Comparison of ENCODE assay signal across 14 cellular contexts in the genomic region with DNA sequence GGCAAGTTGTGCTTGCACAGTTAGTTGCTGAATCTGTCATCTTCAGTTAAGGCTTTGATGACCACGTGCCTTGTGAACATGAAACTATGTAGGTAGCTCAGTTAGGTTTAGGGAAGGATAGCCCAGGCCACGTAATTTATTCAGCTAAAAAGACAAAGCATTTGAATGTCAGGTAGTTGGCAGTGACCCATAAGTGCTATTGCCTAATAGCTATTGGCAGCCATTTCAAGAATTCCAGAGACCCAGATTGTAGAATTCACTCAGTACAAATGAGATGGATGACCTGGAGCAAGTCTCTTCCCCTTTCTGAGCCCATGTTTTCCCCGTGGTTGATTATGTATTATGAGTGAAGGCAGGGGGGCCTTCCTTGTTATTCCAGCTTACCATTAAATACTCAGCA.
DNase-seq lines count a peak whose midpoint lies in the region; ATAC-seq, FAIRE-seq and TF ChIP-seq lines count a peak whose summit lies in the region.
"Had no signal": no experiment of that assay in that cellular context is flagged by ENCODE, and none has a peak within 500 bp of the region (broad histone marks: within the 10 kb centered on the region; RNA-seq: fewer than 3 reads in every experiment).

No MANE protein-coding gene starts in this region.

- BruUV-seq in HepG2 (replicated peaks; lab: Mats Ljungman, UMichigan): no TSS peak

- CTCF ChIA-PET in HepG2 (lab: Yijun Ruan, JAX; ENCODE audit: low intra/inter-chr PET ratio, low total read pairs): no interaction called here

- H3K4me1 ChIP-seq in liver (ENCODE audit: control insufficient read depth in 4 of 4, insufficient read depth in 4 of 4, low read length in 3 of 4): no peaks in the 10 kb centered on the region
- no peaks in the 10 kb centered on the region for H3K4me1 ChIP-seq in HepG2 (ENCODE audit: insufficient read depth, low read length)
- no peaks in the 10 kb centered on the region for H3K4me1 ChIP-seq in body of pancreas
- H3K4me1 ChIP-seq in pancreas: no peaks in the 10 kb centered on the region
- H3K4me1 ChIP-seq: A549 had no signal

- H3K27me3 ChIP-seq in liver (ENCODE audit: control insufficient read depth in 4 of 4, insufficient read depth in 4 of 4, low read length in 3 of 4) (no peaks in the 10 kb centered on the region), HepG2 (ENCODE audit: control insufficient read depth in 1 of 2, insufficient read depth in 2 of 2, low read length in 2 of 2) (no peaks in the 10 kb centered on the region), body of pancreas (no peaks in the 10 kb centered on the region), pancreas (no peaks in the 10 kb centered on the region)

- no peaks in the 10 kb centered on the region for H4K20me1 ChIP-seq in HepG2 (ENCODE audit: insufficient read depth, low read length)

- TF ChIP-seq EP300 in HepG2 (IDR thresholded peaks at IDR 0.05; ENCODE audit: low read depth in 2 of 2, low read length in 2 of 2) (no peak), HepG2 (CRISPR knock-in tag; IDR thresholded peaks at IDR 0.05; ENCODE audit: borderline replicate concordance) (no peak)

- ATAC-seq in HepG2 (no peak), body of pancreas (peak; percentile 63), pancreas (peak; percentile 22 to 55 (median 40))
- ATAC-seq: A549; CD8-positive, alpha-beta T cell had no signal

- WGBS in liver: 46% methylated on average over 3 of the region's 3 CpGs
- 0% methylated on average over 3 of the region's 3 CpGs for WGBS in HepG2 (ENCODE audit: low lambda C conversion rate)
- WGBS in body of pancreas, 2 donors: 27 to 31% methylated on average over 3 of the region's 3 CpGs
- 25 to 35% methylated on average over 3 of the region's 3 CpGs for WGBS in pancreas, 2 donors

- in situ Hi-C loops in HepG2 (cut with HindIII; ENCODE audit: extremely low pct_ligation_motif_present, low pct_unique_long_range_greater_than_20kb): no loop called here

- POLR2A ChIA-PET in HepG2 (lab: Yijun Ruan, JAX): no interaction called here

- no peaks in the 10 kb centered on the region for H3K79me2 ChIP-seq in HepG2 (ENCODE audit: insufficient read depth, low read length)

- no peak for FAIRE-seq in HepG2 (lab: Jason Lieb, UNC)
- FAIRE-seq in pancreas (lab: Jason Lieb, UNC): no peak
- FAIRE-seq: A549, D721Med, HTR-8/SVneo had no signal

- no peaks in the 10 kb centered on the region for H3K9me3 ChIP-seq in liver (ENCODE audit: control insufficient read depth in 4 of 4, low read length in 3 of 4)
- H3K9me3 ChIP-seq in HepG2 (ENCODE audit: low read length): no peaks in the 10 kb centered on the region
- no peaks in the 10 kb centered on the region for H3K9me3 ChIP-seq in body of pancreas
- no peaks in the 10 kb centered on the region for H3K9me3 ChIP-seq in pancreas
- H3K9me3 ChIP-seq: A549 had no signal

- no peak for TF ChIP-seq CTCF in liver (IDR thresholded peaks at IDR 0.05; ENCODE audit: low read depth, low read length, missing input control)
- no peak for TF ChIP-seq CTCF in HepG2 (CRISPR knock-in tag; IDR thresholded peaks at IDR 0.05)
- TF ChIP-seq CTCF in body of pancreas (IDR thresholded peaks at IDR 0.05): no peak
- no peak for TF ChIP-seq CTCF in pancreas (IDR thresholded peaks at IDR 0.05)

- no peak overlapping the region for H2AFZ ChIP-seq in HepG2 (ENCODE audit: low read length)

- H3K36me3 ChIP-seq in liver (ENCODE audit: control insufficient read depth in 4 of 4, insufficient read depth in 3 of 4, low read depth in 1 of 4, low read length in 3 of 4): no peaks in the 10 kb centered on the region
- H3K36me3 ChIP-seq in HepG2 (replicated peaks in 1 of 2; ENCODE audit: control insufficient read depth in 1 of 2, insufficient read depth in 2 of 2, low read length in 2 of 2): no peaks in the 10 kb centered on the region
- no peaks in the 10 kb centered on the region for H3K36me3 ChIP-seq in body of pancreas (replicated peaks in 1 of 2; ENCODE audit: insufficient read depth in 1 of 2, low read depth in 2 of 2)
- H3K36me3 ChIP-seq in pancreas: no peaks in the 10 kb centered on the region

- TF ChIP-seq RAD21 in liver (IDR thresholded peaks at IDR 0.05): no peak
- TF ChIP-seq RAD21 in HepG2 (CRISPR knock-in tag; IDR thresholded peaks at IDR 0.05): no peak

- H3K4me2 ChIP-seq in HepG2 (ENCODE audit: low read depth, low read length): no peak overlapping the region
- H3K4me2 ChIP-seq: A549 had no signal

- H3K27ac ChIP-seq in liver (ENCODE audit: low read depth in 1 of 2, low read length in 2 of 2) (no peak overlapping the region), HepG2 (ENCODE audit: extremely low read length, insufficient read depth, low read length) (no peak overlapping the region), body of pancreas (no peak overlapping the region), pancreas (no peak overlapping the region)
- H3K27ac ChIP-seq: A549 had no signal

- TF ChIP-seq POLR2A in HepG2 (IDR thresholded peaks at IDR 0.05; ENCODE audit: insufficient read depth in 1 of 2, low read depth in 2 of 2, low read length in 2 of 2) (no peak), body of pancreas (IDR thresholded peaks at IDR 0.05) (no peak)

- intact Hi-C loops in HepG2 (cut with micrococcal nuclease; ENCODE audit: unreplicated experiment): no loop called here
- intact Hi-C loops in body of pancreas (cut with DNase I): no loop called here
- intact Hi-C loops in pancreas (cut with DNase I): no loop called here

- DNase-seq in HepG2 (ENCODE audit: low spot score): no peak
- peak in 3 of 4 donors; percentile 7 to 28 (median 20) for DNase-seq in body of pancreas
- DNase-seq in pancreas: peak in 1 of 6 donors; percentile 16
- no peak for DNase-seq in NCI-H1694 treated with DMSO at 0.1 percent for 48 hours (lab: John Stamatoyannopoulos, UW)
- no peak for DNase-seq in iPS-NIHi11 (ENCODE audit: low spot score)
- DNase-seq: CD8-positive, alpha-beta T cell; COR-L47; GF-D8; HCEC 1CT; HFFc6 had no signal

- H3K9ac ChIP-seq in liver (ENCODE audit: low read depth in 1 of 2, low read length in 2 of 2) (no peak overlapping the region), HepG2 (ENCODE audit: insufficient read depth, low read depth, low read length) (no peak overlapping the region)

- H3K4me3 ChIP-seq in liver (ENCODE audit: low read depth in 1 of 3, low read length in 3 of 3) (no peak overlapping the region), HepG2 (replicated peaks in 1 of 3; ENCODE audit: insufficient read depth in 1 of 3, low read depth in 2 of 3, low read length in 3 of 3) (no peak overlapping the region), body of pancreas (no peak overlapping the region), pancreas (no peak overlapping the region)
- H3K4me3 ChIP-seq: A549 had no signal

TF ChIP-seq in liver, 16 proteins besides CTCF, POLR2A, EP300 and RAD21:
- TF ChIP-seq YY1 (IDR thresholded peaks at IDR 0.05) (peak; percentile 75), FOXA2 (IDR thresholded peaks at IDR 0.05) (no peak)

TF ChIP-seq in HepG2, 621 proteins besides CTCF, POLR2A, EP300 and RAD21 (continues in another document):
- TF ChIP-seq ZNF777 (CRISPR knock-in tag; IDR thresholded peaks at IDR 0.05) (no peak), ZNF710 (CRISPR knock-in tag; IDR thresholded peaks at IDR 0.05; ENCODE audit: borderline replicate concordance) (no peak), ZMYM2 (CRISPR knock-in tag; IDR thresholded peaks at IDR 0.05) (no peak), EEA1 (CRISPR knock-in tag; IDR thresholded peaks at IDR 0.05; ENCODE audit: borderline replicate concordance) (no peak), ZNF337 (CRISPR knock-in tag; IDR thresholded peaks at IDR 0.05; ENCODE audit: borderline replicate concordance, low read depth) (no peak), ZNF101 (CRISPR knock-in tag; IDR thresholded peaks at IDR 0.05; ENCODE audit: borderline replicate concordance, low read depth) (no peak)
- TF ChIP-seq, protein P1, sequence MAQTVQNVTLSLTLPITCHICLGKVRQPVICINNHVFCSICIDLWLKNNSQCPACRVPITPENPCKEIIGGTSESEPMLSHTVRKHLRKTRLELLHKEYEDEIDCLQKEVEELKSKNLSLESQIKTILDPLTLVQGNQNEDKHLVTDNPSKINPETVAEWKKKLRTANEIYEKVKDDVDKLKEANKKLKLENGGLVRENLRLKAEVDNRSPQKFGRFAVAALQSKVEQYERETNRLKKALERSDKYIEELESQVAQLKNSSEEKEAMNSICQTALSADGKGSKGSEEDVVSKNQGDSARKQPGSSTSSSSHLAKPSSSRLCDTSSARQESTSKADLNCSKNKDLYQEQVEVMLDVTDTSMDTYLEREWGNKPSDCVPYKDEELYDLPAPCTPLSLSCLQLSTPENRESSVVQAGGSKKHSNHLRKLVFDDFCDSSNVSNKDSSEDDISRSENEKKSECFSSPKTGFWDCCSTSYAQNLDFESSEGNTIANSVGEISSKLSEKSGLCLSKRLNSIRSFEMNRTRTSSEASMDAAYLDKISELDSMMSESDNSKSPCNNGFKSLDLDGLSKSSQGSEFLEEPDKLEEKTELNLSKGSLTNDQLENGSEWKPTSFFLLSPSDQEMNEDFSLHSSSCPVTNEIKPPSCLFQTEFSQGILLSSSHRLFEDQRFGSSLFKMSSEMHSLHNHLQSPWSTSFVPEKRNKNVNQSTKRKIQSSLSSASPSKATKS (CRISPR knock-in tag; IDR thresholded peaks at IDR 0.05): no peak

Comparison
In these comparisons a context has a peak if more than half of its experiments do, and no peak if none do; other contexts are left out.
1. DNase-seq: peak in body of pancreas (3 of 4); none in HepG2 (single experiment), NCI-H1694 treated with DMSO at 0.1 percent for 48 hours (single experiment) and iPS-NIHi11 (single experiment).